Comparison of ENCODE assay signal across 14 cellular contexts in the genomic region with DNA sequence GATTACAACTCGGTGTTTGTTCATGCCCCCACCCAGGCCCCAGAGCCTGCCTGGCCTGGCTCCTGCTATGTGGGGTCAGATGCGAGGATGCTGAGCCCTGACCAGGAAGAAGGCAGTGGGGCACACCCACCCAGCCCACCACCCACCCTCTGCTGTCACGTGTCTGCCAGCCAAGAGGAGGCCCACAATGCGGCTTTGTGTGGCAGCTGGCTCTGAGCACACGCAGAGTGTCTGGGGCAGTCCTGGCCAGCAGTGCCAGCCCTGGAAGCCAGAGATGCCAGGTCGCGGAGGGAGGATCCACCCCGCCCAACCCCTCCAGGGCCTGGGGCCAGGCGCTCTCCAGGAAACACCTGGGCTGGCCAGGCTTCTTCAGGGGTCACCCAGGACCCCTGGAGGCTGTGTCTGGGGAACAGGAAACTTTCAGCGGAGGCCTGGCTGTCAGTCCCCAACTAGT. TPM values are rescaled to one million over a fixed set of nuclear protein-coding genes. Genes with fewer than 3 reads are reported as not detected.
DNase-seq lines count a peak whose midpoint lies in the region; ATAC-seq and TF ChIP-seq lines count a peak whose summit lies in the region.
"Had no signal": no experiment of that assay in that cellular context is flagged by ENCODE, and none has a peak within 500 bp of the region (broad histone marks: within the 10 kb centered on the region; RNA-seq: fewer than 3 reads in every experiment).

No MANE protein-coding gene starts in this region.

- H4K91ac ChIP-seq in trophoblast cell (ENCODE audit: low read depth, low read length), result no peak overlapping the region

- H3K27ac ChIP-seq in right lobe of liver, result peak overlapping the region in 1 of 3 donors; percentile 34
- H3K27ac ChIP-seq in testis, result no peak overlapping the region
- no peak overlapping the region for H3K27ac ChIP-seq in trophoblast cell (ENCODE audit: low read depth, low read length)
- H3K27ac ChIP-seq: HL-60, spleen, vagina had no signal

- H4K8ac ChIP-seq in trophoblast cell (ENCODE audit: low read depth, low read length), result no peak overlapping the region

- no peak for TF ChIP-seq POLR2A in right lobe of liver (IDR thresholded peaks at IDR 0.05)
- no peak for TF ChIP-seq POLR2A in testis (IDR thresholded peaks at IDR 0.05)

- H3K9me3 Mint-ChIP-seq in activated CD4-positive, alpha-beta memory T cell treated with anti-CD3 and anti-CD28 coated beads, Interleukin-2, amount 10 ng/mL, durations not matched to agents 7 days and 5 days, result no peaks in the 10 kb centered on the region
- no peaks in the 10 kb centered on the region for H3K9me3 Mint-ChIP-seq in activated CD4-positive, alpha-beta memory T cell treated with anti-CD3 and anti-CD28 coated beads for 36 hours
- H3K9me3 Mint-ChIP-seq in brain, result peaks cover 0 to 3% (median 0%) of the 10 kb centered on the region in 5 experiments
- H3K9me3 Mint-ChIP-seq: central memory CD8-positive, alpha-beta T cell; naive thymus-derived CD8-positive, alpha-beta T cell had no signal

- no peak overlapping the region for H3K27ac Mint-ChIP-seq in activated CD4-positive, alpha-beta memory T cell treated with anti-CD3 and anti-CD28 coated beads, Interleukin-2, amount 10 ng/mL, durations not matched to agents 7 days and 5 days
- no peak overlapping the region for H3K27ac Mint-ChIP-seq in activated CD4-positive, alpha-beta memory T cell treated with anti-CD3 and anti-CD28 coated beads for 36 hours
- H3K27ac Mint-ChIP-seq in brain, result peak overlapping the region in 4 of 5 experiments; percentile 68 to 93 (median 84)

- no peaks in the 10 kb centered on the region for H3K36me3 ChIP-seq in right lobe of liver
- H3K36me3 ChIP-seq in testis (ENCODE audit: low read depth, missing control alignments), result no peaks in the 10 kb centered on the region
- H3K36me3 ChIP-seq in trophoblast cell (ENCODE audit: control insufficient read depth in 1 of 2, insufficient read depth in 2 of 2, low read length in 2 of 2), result no peaks in the 10 kb centered on the region
- H3K36me3 ChIP-seq: spleen, vagina had no signal

- H3K4me1 ChIP-seq in right lobe of liver (peaks cover 0 to 71% (median 35%) of the 10 kb centered on the region in 4 donors), testis (no peaks in the 10 kb centered on the region), trophoblast cell (ENCODE audit: control insufficient read depth in 1 of 2, insufficient read depth in 2 of 2, low read length in 2 of 2) (no peaks in the 10 kb centered on the region)

- no peaks in the 10 kb centered on the region for H3K79me1 ChIP-seq in trophoblast cell (ENCODE audit: low read length)

- WGBS in right lobe of liver (ENCODE audit: insufficient coverage, low coverage, low lambda C conversion rate, missing lambda C conversion rate), result no CpG with 5 or more reads among the region's 10 CpGs
- 67 to 100% methylated on average over 1 to 10 of the region's 10 CpGs for WGBS in testis, 2 donors
- no CpG with 5 or more reads among the region's 10 CpGs for WGBS in trophoblast cell (ENCODE audit: extremely low coverage, insufficient coverage, insufficient read length)

- no peak overlapping the region for H4K12ac ChIP-seq in trophoblast cell (ENCODE audit: low read depth, low read length)

- no peak overlapping the region for H3K4me3 Mint-ChIP-seq in activated CD4-positive, alpha-beta memory T cell treated with anti-CD3 and anti-CD28 coated beads, Interleukin-2, amount 10 ng/mL, durations not matched to agents 7 days and 5 days
- no peak overlapping the region for H3K4me3 Mint-ChIP-seq in activated CD4-positive, alpha-beta memory T cell treated with anti-CD3 and anti-CD28 coated beads for 36 hours
- H3K4me3 Mint-ChIP-seq in brain, result no peak overlapping the region
- H3K4me3 Mint-ChIP-seq: central memory CD8-positive, alpha-beta T cell had no signal

- no peak for TF ChIP-seq CTCF in brain (conservative IDR thresholded peaks at IDR 0.05)
- TF ChIP-seq CTCF in right lobe of liver (IDR thresholded peaks at IDR 0.05), result no peak
- TF ChIP-seq CTCF in testis (IDR thresholded peaks at IDR 0.05), result no peak

- peaks cover 16% of the 10 kb centered on the region for H3K4me1 Mint-ChIP-seq in activated CD4-positive, alpha-beta memory T cell treated with anti-CD3 and anti-CD28 coated beads, Interleukin-2, amount 10 ng/mL, durations not matched to agents 7 days and 5 days
- H3K4me1 Mint-ChIP-seq in activated CD4-positive, alpha-beta memory T cell treated with anti-CD3 and anti-CD28 coated beads for 36 hours (ENCODE audit: low read depth), result peaks cover 13% of the 10 kb centered on the region
- peaks cover 86% of the 10 kb centered on the region for H3K4me1 Mint-ChIP-seq in brain

- no peak overlapping the region for H2BK120ac ChIP-seq in trophoblast cell (ENCODE audit: insufficient read depth, low read length, poor library complexity)

- CTCF ChIA-PET in activated CD4-positive, alpha-beta memory T cell treated with anti-CD3 and anti-CD28 coated beads, Interleukin-2, amount 10 ng/mL, durations not matched to agents 7 days and 5 days (lab: Charles Lee), result no interaction called here
- CTCF ChIA-PET in activated CD4-positive, alpha-beta memory T cell treated with anti-CD3 and anti-CD28 coated beads for 36 hours (lab: Charles Lee), result no interaction called here

- H3K79me2 ChIP-seq in trophoblast cell (ENCODE audit: control insufficient read depth, insufficient read depth, low read length, poor library complexity), result no peaks in the 10 kb centered on the region

- H3K14ac ChIP-seq in trophoblast cell (ENCODE audit: low read length), result no peak overlapping the region

- no peaks in the 10 kb centered on the region for H3K27me3 ChIP-seq in right lobe of liver
- no peaks in the 10 kb centered on the region for H3K27me3 ChIP-seq in testis
- no peaks in the 10 kb centered on the region for H3K27me3 ChIP-seq in trophoblast cell (ENCODE audit: insufficient read depth, low read length)
- H3K27me3 ChIP-seq: spleen, vagina had no signal

- H2AK5ac ChIP-seq in trophoblast cell (ENCODE audit: low read length), result no peak overlapping the region

- H3K36me3 Mint-ChIP-seq in activated CD4-positive, alpha-beta memory T cell treated with anti-CD3 and anti-CD28 coated beads, Interleukin-2, amount 10 ng/mL, durations not matched to agents 7 days and 5 days (ENCODE audit: low read depth), result no peaks in the 10 kb centered on the region
- no peaks in the 10 kb centered on the region for H3K36me3 Mint-ChIP-seq in activated CD4-positive, alpha-beta memory T cell treated with anti-CD3 and anti-CD28 coated beads for 36 hours
- no peaks in the 10 kb centered on the region for H3K36me3 Mint-ChIP-seq in brain
- H3K36me3 Mint-ChIP-seq: naive thymus-derived CD8-positive, alpha-beta T cell had no signal

- no peak overlapping the region for H3K4me2 ChIP-seq in trophoblast cell (ENCODE audit: low read length)

- H3K23ac ChIP-seq in trophoblast cell (ENCODE audit: low read length), result no peak overlapping the region

- H3K4me3 ChIP-seq in right lobe of liver, result no peak overlapping the region
- no peak overlapping the region for H3K4me3 ChIP-seq in testis
- no peak overlapping the region for H3K4me3 ChIP-seq in trophoblast cell (ENCODE audit: low read depth, low read length)
- H3K4me3 ChIP-seq: spleen, vagina had no signal

- H2BK12ac ChIP-seq in trophoblast cell (ENCODE audit: low read length), result no peak overlapping the region

- H2AFZ ChIP-seq in trophoblast cell (ENCODE audit: insufficient read depth, low read length, poor library complexity), result no peak overlapping the region

- H3K27me3 Mint-ChIP-seq in activated CD4-positive, alpha-beta memory T cell treated with anti-CD3 and anti-CD28 coated beads, Interleukin-2, amount 10 ng/mL, durations not matched to agents 7 days and 5 days, result peaks cover 14% of the 10 kb centered on the region
- peaks cover 4% of the 10 kb centered on the region for H3K27me3 Mint-ChIP-seq in activated CD4-positive, alpha-beta memory T cell treated with anti-CD3 and anti-CD28 coated beads for 36 hours
- no peaks in the 10 kb centered on the region for H3K27me3 Mint-ChIP-seq in brain
- H3K27me3 Mint-ChIP-seq: naive thymus-derived CD8-positive, alpha-beta T cell had no signal

- POLR2A ChIA-PET in activated CD4-positive, alpha-beta memory T cell treated with anti-CD3 and anti-CD28 coated beads, Interleukin-2, amount 10 ng/mL, durations not matched to agents 7 days and 5 days (lab: Charles Lee), result interaction anchor here (2.2 kb wide), 1 partner anchor 26 kb away, joined by 6 read pairs; the partner anchor contains the start of gene KLF13
- POLR2A ChIA-PET in activated CD4-positive, alpha-beta memory T cell treated with anti-CD3 and anti-CD28 coated beads for 36 hours (lab: Charles Lee), result no interaction called here

- H2BK5ac ChIP-seq in trophoblast cell (ENCODE audit: low read depth, low read length, poor library complexity), result no peak overlapping the region

- H3K4ac ChIP-seq in trophoblast cell (ENCODE audit: low read depth, low read length), result no peak overlapping the region

- H3K18ac ChIP-seq in trophoblast cell (ENCODE audit: low read length), result no peak overlapping the region

- ATAC-seq in right lobe of liver, result peak; percentile 12 to 53 (median 32)
- no peak for ATAC-seq in GM21825 (IDR thresholded peaks at IDR 0.05; ENCODE audit: unreplicated experiment)
- no peak for ATAC-seq in HG03571 (IDR thresholded peaks at IDR 0.05; ENCODE audit: unreplicated experiment)
- ATAC-seq: naive thymus-derived CD8-positive, alpha-beta T cell had no signal

- H3K9me3 ChIP-seq in right lobe of liver, result no peaks in the 10 kb centered on the region
- H3K9me3 ChIP-seq in testis, result no peaks in the 10 kb centered on the region
- peaks cover 2% of the 10 kb centered on the region for H3K9me3 ChIP-seq in trophoblast cell (ENCODE audit: insufficient read depth, low read depth, low read length)
- H3K9me3 ChIP-seq: spleen, vagina had no signal

- H3K9ac ChIP-seq in trophoblast cell (ENCODE audit: low read length), result no peak overlapping the region

- intact Hi-C loops in activated CD4-positive, alpha-beta memory T cell treated with anti-CD3 and anti-CD28 coated beads for 36 hours (cut with micrococcal nuclease), result loop anchor here (5.0 kb wide), 1 partner anchor 38 kb away; no protein-coding TSS in a partner anchor
- intact Hi-C loops in right lobe of liver (cut with DNase I) (no loop called here), testis (cut with DNase I; ENCODE audit: low total_unique reads) (no loop called here)

- DNase-seq in activated CD4-positive, alpha-beta memory T cell treated with anti-CD3 and anti-CD28 coated beads, Interleukin-2, amount 10 ng/mL, durations not matched to agents 7 days and 5 days, result peak; percentile 8
- no peak for DNase-seq in activated CD4-positive, alpha-beta memory T cell treated with anti-CD3 and anti-CD28 coated beads for 36 hours
- DNase-seq in right lobe of liver (peak; percentile 55 to 80 (median 79)), testis (peak; percentile 62), trophoblast cell (no peak)
- DNase-seq: MM.1S; naive thymus-derived CD8-positive, alpha-beta T cell; spleen had no signal

RNA-seq across cellular contexts. Expression of gene KLF13, which starts 26.4 kb away (rescaled TPM):
- total RNA-seq in activated CD4-positive, alpha-beta memory T cell treated with anti-CD3 and anti-CD28 coated beads, Interleukin-2, amount 10 ng/mL, durations not matched to agents 7 days and 5 days, result 100 to 1,000 TPM; 199 TPM
- total RNA-seq in activated CD4-positive, alpha-beta memory T cell treated with anti-CD3 and anti-CD28 coated beads for 36 hours, result 100 to 1,000 TPM; 134 to 145 TPM
- polyA plus RNA-seq in brain (ENCODE audit: insufficient read depth, low read depth, low replicate concordance) (88.5 TPM), testis (ENCODE audit: insufficient read depth, low read depth, low replicate concordance) (45.7 TPM)
- total RNA-seq in right lobe of liver (10 to 100 TPM; 22.7 to 66.2 (median 28.5) TPM), testis (10 to 100 TPM; 41.9 to 61.7 TPM)
- polyA plus RNA-seq in trophoblast cell (2013), result 76.0 and 79.4 TPM in 2 replicates

Comparison
In these comparisons a context has a peak if more than half of its experiments do, and no peak if none do; other contexts are left out.
1. DNase-seq: peak in activated CD4-positive, alpha-beta memory T cell treated with anti-CD3 and anti-CD28 coated beads, Interleukin-2, amount 10 ng/mL, durations not matched to agents 7 days and 5 days (single experiment), right lobe of liver (3 of 3) and testis (single experiment); none in activated CD4-positive, alpha-beta memory T cell treated with anti-CD3 and anti-CD28 coated beads for 36 hours (single experiment) and trophoblast cell (0 of 2).
2. H3K27ac Mint-ChIP-seq: peak in brain (4 of 5); none in activated CD4-positive, alpha-beta memory T cell treated with anti-CD3 and anti-CD28 coated beads, Interleukin-2, amount 10 ng/mL, durations not matched to agents 7 days and 5 days (single experiment) and activated CD4-positive, alpha-beta memory T cell treated with anti-CD3 and anti-CD28 coated beads for 36 hours (single experiment).
3. ATAC-seq: peak in right lobe of liver (4 of 4); none in GM21825 (single experiment) and HG03571 (single experiment).